1 cellular context compared by ENCODE assay signal in the genomic region with DNA sequence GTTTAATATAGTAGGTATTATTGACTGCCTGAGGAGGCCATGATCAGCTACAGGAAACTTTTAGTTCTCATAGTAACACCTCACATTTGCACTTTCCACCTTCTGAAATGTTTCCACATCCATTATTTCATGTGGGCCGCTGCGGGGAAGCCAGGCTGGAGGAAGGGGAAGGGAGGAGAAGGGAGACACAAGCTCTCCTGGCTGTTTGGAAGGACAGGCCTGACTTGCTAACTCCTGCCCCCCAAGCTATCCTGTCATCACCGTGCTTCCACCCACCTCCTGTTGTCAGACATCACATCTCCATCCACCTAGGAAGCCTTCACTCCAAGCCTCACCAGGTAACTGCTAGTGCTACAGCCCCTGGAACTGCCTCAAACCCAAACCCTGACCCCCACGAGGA.
TF ChIP-seq lines count a peak whose summit lies in the region.

No MANE protein-coding gene starts in this region.

TF ChIP-seq in H1, 55 proteins besides CTCF, POLR2A, EP300 and RAD21:
- TF ChIP-seq POU5F1 (IDR thresholded peaks at IDR 0.05; ENCODE audit: low read depth, low read length) (no peak), FOSL1 (IDR thresholded peaks at IDR 0.05; ENCODE audit: insufficient read depth, low read depth, low read length) (no peak), CTBP2 (IDR thresholded peaks at IDR 0.05; ENCODE audit: borderline replicate concordance, insufficient read depth, insufficient read length, low read length) (no peak), CBX5 (IDR thresholded peaks at IDR 0.05; ENCODE audit: low read depth, low read length) (no peak), POLR2AphosphoS5 (IDR thresholded peaks at IDR 0.05; ENCODE audit: low read depth, low read length) (no peak), MAFK (IDR thresholded peaks at IDR 0.05; ENCODE audit: low read depth, low read length) (no peak), CEBPB (IDR thresholded peaks at IDR 0.05; ENCODE audit: low read depth, low read length) (no peak)
TF ChIP-seq in H1: peak in this region for 0.
